In the genomic region with DNA sequence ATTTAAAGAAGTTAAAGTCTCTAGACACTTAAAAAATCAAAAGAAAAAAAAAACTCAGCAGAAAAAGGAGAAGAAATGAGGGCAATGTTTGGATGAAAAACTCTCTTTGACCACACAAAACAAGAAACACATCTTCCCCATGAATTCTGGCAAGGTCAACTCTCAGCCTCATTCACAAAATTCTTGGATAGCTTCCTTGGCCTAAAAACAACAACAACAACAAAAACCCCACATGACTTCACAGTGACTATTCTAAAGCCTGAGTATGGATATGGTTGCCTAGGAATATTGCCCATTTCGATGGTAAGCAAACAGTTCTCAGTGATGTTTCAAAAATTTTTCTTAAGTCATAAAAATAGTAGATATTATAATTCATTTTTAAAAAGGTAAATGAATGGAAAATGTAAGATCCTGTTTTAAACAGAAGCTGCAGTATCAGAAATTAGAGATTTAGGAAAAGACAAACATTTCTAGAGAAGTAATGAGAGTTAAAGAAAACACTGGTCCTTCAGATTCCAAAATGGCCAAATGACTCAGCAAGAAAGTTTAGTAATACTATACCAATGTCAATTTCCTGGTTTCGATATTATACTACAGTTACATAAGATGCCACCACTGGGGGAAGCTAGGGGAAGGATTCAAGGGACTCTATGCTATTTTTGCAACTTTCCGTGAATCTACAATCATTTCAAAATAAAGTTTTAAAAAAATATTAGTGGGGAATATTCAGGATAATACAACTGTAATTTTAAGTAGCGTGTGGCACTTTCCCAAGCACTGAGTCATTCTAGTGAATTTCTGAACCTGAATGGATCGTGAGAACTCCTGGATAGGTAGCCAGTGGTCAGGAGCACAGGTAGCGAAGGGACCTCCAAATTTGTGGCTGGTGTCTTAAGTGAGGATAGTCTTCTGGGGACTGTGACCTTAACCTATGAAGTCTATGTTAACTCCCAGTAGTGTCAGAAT, we compare ENCODE assay signal across 8 cellular contexts. TPM values are rescaled to one million over a fixed set of nuclear protein-coding genes. Genes with fewer than 3 reads are reported as not detected.
A peak's percentile ranks its signal among the peaks of the same experiment; 100 is the strongest.
DNase-seq lines count a peak whose midpoint lies in the region; ATAC-seq, FAIRE-seq and TF ChIP-seq lines count a peak whose summit lies in the region.

No MANE protein-coding gene starts in this region.

- H3K36me3 Mint-ChIP-seq in progenitor cell of endocrine pancreas (ENCODE audit: insufficient read depth) = peaks cover 37% of the 10 kb centered on the region

- TF ChIP-seq CTCF in epithelial cell of proximal tubule (conservative IDR thresholded peaks at IDR 0.05; ENCODE audit: low read depth, low read length) = no peak
- TF ChIP-seq CTCF in progenitor cell of endocrine pancreas (IDR thresholded peaks at IDR 0.05; ENCODE audit: unreplicated experiment) = no peak
- TF ChIP-seq CTCF in GM13977 (IDR thresholded peaks at IDR 0.05; ENCODE audit: extremely low read depth, insufficient read depth, missing control alignments) = no peak

- peak overlapping the region; percentile 93 for H3K27ac Mint-ChIP-seq in progenitor cell of endocrine pancreas

- H3K9me3 Mint-ChIP-seq in progenitor cell of endocrine pancreas (ENCODE audit: low read depth) = peaks cover 8% of the 10 kb centered on the region

- DNase-seq in G401 (ENCODE audit: low spot score) (peak; percentile 43), RCC 7860 (ENCODE audit: low spot score) (peak; percentile 48), epithelial cell of proximal tubule (ENCODE audit: low read depth) (peak; percentile 13), progenitor cell of endocrine pancreas (ENCODE audit: low spot score, unreplicated experiment) (no peak), NCI-H2029 (lab: John Stamatoyannopoulos, UW) (no peak), iPS-NIHi7 (ENCODE audit: extremely low spot score) (no peak), GM13977 (ENCODE audit: low spot score) (no peak)

- ATAC-seq in GM19035 (IDR thresholded peaks at IDR 0.05; ENCODE audit: unreplicated experiment) = no peak

- H3K4me3 ChIP-seq in epithelial cell of proximal tubule (ENCODE audit: low read depth, low read length) = no peak overlapping the region

- no peaks in the 10 kb centered on the region for H3K27me3 Mint-ChIP-seq in progenitor cell of endocrine pancreas

- H3K4me1 Mint-ChIP-seq in progenitor cell of endocrine pancreas (ENCODE audit: low read depth) = peaks cover 14% of the 10 kb centered on the region

- FAIRE-seq in RCC 7860 (lab: Jason Lieb, UNC) = peak; percentile 67

- no peak overlapping the region for H3K4me3 Mint-ChIP-seq in progenitor cell of endocrine pancreas (ENCODE audit: low read depth)

- in situ Hi-C loops in G401 (cut with HindIII; ENCODE audit: low sequenced_read_pairs) = no loop called here
- in situ Hi-C loops in GM13977 (cut with MboI; ENCODE audit: low pct_unique_long_range_greater_than_20kb, low sequenced_read_pairs, unreplicated experiment) = no loop called here

RNA-seq across cellular contexts. Expression of gene TMCC1, which starts 37.8 kb away (rescaled TPM):
- 14.6 and 15.9 TPM in 2 replicates for total RNA-seq in G401 (2014; rRNA removed; shearing (Covaris generic))
- 18.1 and 24.3 TPM in 2 replicates for total RNA-seq in epithelial cell of proximal tubule
- 52.5 and 54.0 TPM in 2 replicates for total RNA-seq in progenitor cell of endocrine pancreas

Comparison
In these comparisons a context has a peak if more than half of its experiments do, and no peak if none do; other contexts are left out.
1. DNase-seq: peak in G401 (single experiment), RCC 7860 (single experiment) and epithelial cell of proximal tubule (single experiment); none in progenitor cell of endocrine pancreas (single experiment), NCI-H2029 (single experiment), iPS-NIHi7 (single experiment) and GM13977 (single experiment).